27 cellular contexts compared by ENCODE assay signal in the genomic region with DNA sequence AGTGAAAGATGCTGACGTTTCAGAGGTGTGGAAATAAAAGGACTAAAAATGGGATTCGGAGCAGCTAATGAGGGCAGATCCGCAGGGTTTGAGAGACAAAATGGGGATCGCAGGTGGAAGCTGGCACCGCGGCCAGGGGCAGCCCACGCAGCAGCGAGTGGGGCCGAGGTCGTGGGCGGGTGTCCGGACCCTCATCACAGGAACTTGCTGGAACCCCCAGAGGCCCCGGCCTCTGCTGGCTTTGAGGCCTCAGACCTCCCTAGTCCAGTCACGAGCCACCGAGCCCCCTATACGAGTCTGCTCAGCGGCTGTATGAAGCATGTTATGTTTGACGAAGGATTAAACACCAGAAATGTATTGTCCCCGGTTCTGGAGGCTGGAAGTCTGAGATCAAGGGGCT. TPM values are rescaled to one million over a fixed set of nuclear protein-coding genes. Genes with fewer than 3 reads are reported as not detected.
A peak's percentile ranks its signal among the peaks of the same experiment; 100 is the strongest.
DNase-seq lines count a peak whose midpoint lies in the region; ATAC-seq and TF ChIP-seq lines count a peak whose summit lies in the region.
"Had no signal": no experiment of that assay in that cellular context is flagged by ENCODE, and none has a peak within 500 bp of the region (broad histone marks: within the 10 kb centered on the region; RNA-seq: fewer than 3 reads in every experiment).

No MANE protein-coding gene starts in this region.

- H3K9me3 ChIP-seq in upper lobe of right lung, result no peaks in the 10 kb centered on the region
- H3K9me3 ChIP-seq: Caco-2, HAP-1 had no signal

- no peaks in the 10 kb centered on the region for H3K4me1 Mint-ChIP-seq in natural killer cell treated with Interleukin-12 subunit alpha and Interleukin-12 subunit beta and Interleukin-15 and Interleukin-18, amount 100 ng/mL, for 72 hours (ENCODE audit: low read depth in 2 of 2)
- H3K4me1 Mint-ChIP-seq in natural killer cell, result no peaks in the 10 kb centered on the region
- H3K4me1 Mint-ChIP-seq in osteocyte (ENCODE audit: unreplicated experiment), result peaks cover 5% of the 10 kb centered on the region
- H3K4me1 Mint-ChIP-seq: CD4-positive, alpha-beta memory T cell had no signal

- H3K4me3 ChIP-seq in upper lobe of right lung, result no peak overlapping the region
- H3K4me3 ChIP-seq: BLaER1 treated with 17β-estradiol and CSF1 and Interleukin-3, amounts not matched to agents 10 nM and 100 nM; GM23248; HAP-1 had no signal

- no peaks in the 10 kb centered on the region for H3K36me3 ChIP-seq in upper lobe of right lung
- H3K36me3 ChIP-seq: BLaER1 treated with 17β-estradiol and CSF1 and Interleukin-3, amounts not matched to agents 10 nM and 100 nM; HAP-1 had no signal

- H3K27ac ChIP-seq in upper lobe of right lung, result no peak overlapping the region
- H3K27ac ChIP-seq: BLaER1 treated with 17β-estradiol and CSF1 and Interleukin-3, amounts not matched to agents 10 nM and 100 nM; GM23248; HL-60; RWPE1 had no signal

- H3K36me3 Mint-ChIP-seq in natural killer cell treated with Interleukin-12 subunit alpha and Interleukin-12 subunit beta and Interleukin-15 and Interleukin-18, amount 100 ng/mL, for 72 hours, result no peaks in the 10 kb centered on the region
- H3K36me3 Mint-ChIP-seq in natural killer cell, result no peaks in the 10 kb centered on the region
- no peaks in the 10 kb centered on the region for H3K36me3 Mint-ChIP-seq in osteocyte (ENCODE audit: unreplicated experiment)
- H3K36me3 Mint-ChIP-seq: CD4-positive, alpha-beta memory T cell had no signal

- H3K27ac Mint-ChIP-seq in natural killer cell treated with Interleukin-12 subunit alpha and Interleukin-12 subunit beta and Interleukin-15 and Interleukin-18, amount 100 ng/mL, for 72 hours, result no peak overlapping the region
- H3K27ac Mint-ChIP-seq in natural killer cell (no peak overlapping the region), osteocyte (ENCODE audit: unreplicated experiment) (no peak overlapping the region)
- H3K27ac Mint-ChIP-seq: CD4-positive, alpha-beta memory T cell had no signal

- no peak for ATAC-seq in natural killer cell treated with Interleukin-12 subunit alpha and Interleukin-12 subunit beta and Interleukin-15 and Interleukin-18, amount 100 ng/mL, for 72 hours
- no peak for ATAC-seq in natural killer cell
- no peak for ATAC-seq in upper lobe of right lung

- TF ChIP-seq CTCF in natural killer cell (IDR thresholded peaks at IDR 0.05) (no peak), osteocyte (IDR thresholded peaks at IDR 0.05) (no peak), upper lobe of right lung (IDR thresholded peaks at IDR 0.05) (no peak)

- no peak overlapping the region for H3K4me3 Mint-ChIP-seq in natural killer cell treated with Interleukin-12 subunit alpha and Interleukin-12 subunit beta and Interleukin-15 and Interleukin-18, amount 100 ng/mL, for 72 hours
- H3K4me3 Mint-ChIP-seq in natural killer cell (no peak overlapping the region), osteocyte (ENCODE audit: unreplicated experiment) (no peak overlapping the region)
- H3K4me3 Mint-ChIP-seq: CD4-positive, alpha-beta memory T cell had no signal

- intact Hi-C loops in natural killer cell (cut with micrococcal nuclease), result no loop called here
- intact Hi-C loops in upper lobe of right lung (cut with DNase I), result no loop called here

- peak; percentile 6 for DNase-seq in activated CD8-positive, alpha-beta memory T cell treated with anti-CD3 and anti-CD28 coated beads, Interleukin-2, amount 50 U/mL, for 4 hours
- no peak for DNase-seq in activated CD8-positive, alpha-beta memory T cell treated with anti-CD3 and anti-CD28 coated beads, Interleukin-2, amount 50 U/mL, for 48 hours
- peak; percentile 29 for DNase-seq in natural killer cell treated with Interleukin-12 subunit alpha and Interleukin-12 subunit beta and Interleukin-15 and Interleukin-18, amount 100 ng/mL, for 72 hours (ENCODE audit: low spot score)
- DNase-seq in natural killer cell (no peak), osteocyte (ENCODE audit: extremely low spot score, unreplicated experiment) (peak; percentile 44), upper lobe of right lung (peak; percentile 21), NCI-H1436 (lab: John Stamatoyannopoulos, UW) (no peak), NCI-H446 treated with DMSO at 0.1 percent for 48 hours (lab: John Stamatoyannopoulos, UW) (no peak)
- DNase-seq: 8988T; CD4-positive, alpha-beta memory T cell; DMS 273 treated with DMSO at 0.1 percent for 48 hours; DMS79 treated with DMSO at 0.1 percent for 48 hours; GM23248; KBM-7; NCI-H1092; NCI-H1436 treated with DMSO at 0.1 percent for 48 hours; NCI-H1930; NCI-H2227 treated with DMSO at 0.1 percent for 48 hours; NCI-H524; NCI-H774; NK-92 treated with Interleukin-12 subunit alpha and Interleukin-12 subunit beta, amount 100 ng/mL, for 24 hours had no signal

- no peaks in the 10 kb centered on the region for H3K27me3 Mint-ChIP-seq in natural killer cell treated with Interleukin-12 subunit alpha and Interleukin-12 subunit beta and Interleukin-15 and Interleukin-18, amount 100 ng/mL, for 72 hours
- H3K27me3 Mint-ChIP-seq in natural killer cell (ENCODE audit: low read depth in 2 of 2) (no peaks in the 10 kb centered on the region), osteocyte (ENCODE audit: unreplicated experiment) (no peaks in the 10 kb centered on the region)

- no peaks in the 10 kb centered on the region for H3K9me3 Mint-ChIP-seq in natural killer cell treated with Interleukin-12 subunit alpha and Interleukin-12 subunit beta and Interleukin-15 and Interleukin-18, amount 100 ng/mL, for 72 hours
- H3K9me3 Mint-ChIP-seq in natural killer cell (no peaks in the 10 kb centered on the region), osteocyte (ENCODE audit: unreplicated experiment) (no peaks in the 10 kb centered on the region)
- H3K9me3 Mint-ChIP-seq: CD4-positive, alpha-beta memory T cell had no signal

- H3K4me1 ChIP-seq in upper lobe of right lung, result peaks cover 4% of the 10 kb centered on the region
- H3K4me1 ChIP-seq: Caco-2, HAP-1 had no signal

- peaks cover 4% of the 10 kb centered on the region for H3K27me3 ChIP-seq in upper lobe of right lung

RNA-seq across cellular contexts. Expression of gene FCN1, which starts 45.8 kb away (rescaled TPM):
- not detected for total RNA-seq in natural killer cell treated with Interleukin-12 subunit alpha and Interleukin-12 subunit beta and Interleukin-15 and Interleukin-18, amount 100 ng/mL, for 72 hours
- 10 to 100 TPM; 22.7 to 70.3 (median 26.9) TPM for total RNA-seq in natural killer cell
- not detected in 2 replicates for total RNA-seq in osteocyte
- 63.0 TPM for total RNA-seq in upper lobe of right lung
- total RNA-seq: Caco-2, GM23248, HT-29 had no signal

Comparison
In these comparisons a context has a peak if more than half of its experiments do, and no peak if none do; other contexts are left out.
1. DNase-seq: peak in activated CD8-positive, alpha-beta memory T cell treated with anti-CD3 and anti-CD28 coated beads, Interleukin-2, amount 50 U/mL, for 4 hours (single experiment), natural killer cell treated with Interleukin-12 subunit alpha and Interleukin-12 subunit beta and Interleukin-15 and Interleukin-18, amount 100 ng/mL, for 72 hours (single experiment), osteocyte (single experiment) and upper lobe of right lung (single experiment); none in activated CD8-positive, alpha-beta memory T cell treated with anti-CD3 and anti-CD28 coated beads, Interleukin-2, amount 50 U/mL, for 48 hours (single experiment), natural killer cell (single experiment), NCI-H1436 (single experiment) and NCI-H446 treated with DMSO at 0.1 percent for 48 hours (single experiment).
2. RNA of gene FCN1, which starts 45.8 kb away (total RNA-seq): 63.0 TPM in upper lobe of right lung (single experiment) and 22.7 to 70.3 TPM in natural killer cell; not detected in natural killer cell treated with Interleukin-12 subunit alpha and Interleukin-12 subunit beta and Interleukin-15 and Interleukin-18, amount 100 ng/mL, for 72 hours and not detected in osteocyte; every median in the first group is over 10 times any median in the second.